Comparison of ENCODE assay signal across 1 cellular context in the genomic region with DNA sequence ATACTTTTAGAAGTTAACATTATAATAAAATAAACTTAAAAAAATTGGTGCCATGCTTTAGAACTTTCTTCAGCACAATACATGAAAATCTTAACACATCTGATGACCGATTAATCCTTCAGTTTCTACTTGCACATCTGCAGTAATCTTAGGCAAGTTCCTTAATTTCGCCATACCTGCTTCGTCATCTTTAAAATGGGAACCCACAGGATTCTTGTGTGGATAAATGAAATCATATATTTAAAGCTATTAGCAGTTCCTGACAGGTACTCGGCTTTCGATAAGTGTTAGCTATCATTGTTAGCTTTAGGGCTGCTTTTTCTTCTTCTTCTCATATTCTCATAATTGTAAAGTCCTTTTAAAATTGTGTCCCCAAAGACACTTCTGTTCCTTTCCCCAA.
A peak's percentile ranks its signal among the peaks of the same experiment; 100 is the strongest.
TF ChIP-seq lines count a peak whose summit lies in the region.

No MANE protein-coding gene starts in this region.

TF ChIP-seq in HepG2, 621 proteins besides CTCF, POLR2A, EP300 and RAD21:
- TF ChIP-seq CREM (IDR thresholded peaks at IDR 0.05) (no peak), CREM (CRISPR knock-in tag; IDR thresholded peaks at IDR 0.05) (no peak), NR2F1 (CRISPR knock-in tag; IDR thresholded peaks at IDR 0.05) (0 out of 4 replicates have a peak, but pooled peaks of 1 of the 2 experiments have one; percentile 10), DZIP1 (CRISPR knock-in tag; IDR thresholded peaks at IDR 0.05) (no peak)
